Comparison of ENCODE assay signal across 10 cellular contexts in genomic region chr14:104293851-104294627, GRCh38.
DNase-seq lines count a peak whose midpoint lies in the region; ATAC-seq and TF ChIP-seq lines count a peak whose summit lies in the region.
"Had no signal": no experiment of that assay in that cellular context is flagged by ENCODE, and none has a peak within 500 bp of the region (broad histone marks: within the 10 kb centered on the region; RNA-seq: fewer than 3 reads in every experiment).

No MANE protein-coding gene starts in this region.

- TF ChIP-seq CTCF in hepatocyte (IDR thresholded peaks at IDR 0.05; ENCODE audit: poor library complexity) (peak; percentile 30), transverse colon (IDR thresholded peaks at IDR 0.05) (peak in 4 of 5 experiments; percentile 40 to 86 (median 60))

- H3K27me3 ChIP-seq in hepatocyte: no peaks in the 10 kb centered on the region
- H3K27me3 ChIP-seq in transverse colon: peaks cover 5% of the 10 kb centered on the region

- no peaks in the 10 kb centered on the region for H3K9me2 ChIP-seq in hepatocyte (replicated peaks; ENCODE audit: insufficient read depth)

- no peaks in the 10 kb centered on the region for H3K79me2 ChIP-seq in hepatocyte

- H3K9me3 ChIP-seq in hepatocyte (ENCODE audit: low read depth) (no peaks in the 10 kb centered on the region), transverse colon (no peaks in the 10 kb centered on the region)
- H3K9me3 ChIP-seq: gastrocnemius medialis had no signal

- H2AFZ ChIP-seq in hepatocyte: no peak overlapping the region

- TF ChIP-seq EP300 in transverse colon (IDR thresholded peaks at IDR 0.05; ENCODE audit: low read depth): no peak

- ATAC-seq in GM21786 (IDR thresholded peaks at IDR 0.05; ENCODE audit: unreplicated experiment) (no peak), HG03442 (IDR thresholded peaks at IDR 0.05; ENCODE audit: unreplicated experiment) (no peak)
- ATAC-seq: gastrocnemius medialis had no signal

- no peaks in the 10 kb centered on the region for H3K36me3 ChIP-seq in hepatocyte (replicated peaks; ENCODE audit: insufficient read depth, low read depth)
- no peaks in the 10 kb centered on the region for H3K36me3 ChIP-seq in transverse colon
- H3K36me3 ChIP-seq: gastrocnemius medialis had no signal

- H3K4me3 ChIP-seq in hepatocyte: no peak overlapping the region
- no peak overlapping the region for H3K4me3 ChIP-seq in transverse colon
- H3K4me3 ChIP-seq: gastrocnemius medialis had no signal

- no peaks in the 10 kb centered on the region for H4K20me1 ChIP-seq in hepatocyte (ENCODE audit: insufficient read depth, poor library complexity, severe bottlenecking)

- peaks cover 8% of the 10 kb centered on the region for H3K4me1 ChIP-seq in hepatocyte (ENCODE audit: insufficient read depth)
- H3K4me1 ChIP-seq in transverse colon: peaks cover 0 to 25% (median 19%) of the 10 kb centered on the region in 4 donors
- H3K4me1 ChIP-seq: gastrocnemius medialis had no signal

- H3K27ac ChIP-seq in hepatocyte (no peak overlapping the region), transverse colon (no peak overlapping the region)
- H3K27ac ChIP-seq: gastrocnemius medialis had no signal

- no peak for TF ChIP-seq POLR2A in transverse colon (IDR thresholded peaks at IDR 0.05)

- no peak overlapping the region for H3K4me2 ChIP-seq in hepatocyte

- in situ Hi-C loops in transverse colon (cut with MboI; ENCODE audit: low pct_ligation_motif_present in 1 of 4, low pct_unique_long_range_greater_than_20kb in 1 of 4, low sequenced_read_pairs in 3 of 4): no loop called here

- peak; percentile 5 for DNase-seq in activated naive CD4-positive, alpha-beta T cell treated with anti-CD3 and anti-CD28 coated beads, Interleukin-2, amount 50 U/mL, for 16 hours
- DNase-seq in activated naive CD4-positive, alpha-beta T cell treated with Interleukin-2 at 50 U/mL for 16 hours: no peak
- peak; percentile 31 for DNase-seq in SHP77 treated with DMSO at 0.1 percent for 48 hours (lab: John Stamatoyannopoulos, UW)
- DNase-seq in hepatocyte (ENCODE audit: low spot score): no peak
- DNase-seq in transverse colon: peak; percentile 38
- no peak for DNase-seq in NCI-H2171 (lab: John Stamatoyannopoulos, UW)
- DNase-seq: gastrocnemius medialis, NCI-H146 had no signal

- 76% methylated on average over 18 of the region's 18 CpGs for WGBS in hepatocyte (ENCODE audit: low lambda C conversion rate, missing lambda C conversion rate)
- WGBS in transverse colon (ENCODE audit: low coverage in 1 of 2), 2 donors: 30% methylated on average over 18 of the region's 18 CpGs; no CpG with 5 or more reads in 1 of the 2 donors

- intact Hi-C loops in transverse colon (cut with DNase I; ENCODE audit: low total_unique reads): no loop called here

Comparison
In these comparisons a context has a peak if more than half of its experiments do, and no peak if none do; other contexts are left out.
1. DNase-seq: peak in activated naive CD4-positive, alpha-beta T cell treated with anti-CD3 and anti-CD28 coated beads, Interleukin-2, amount 50 U/mL, for 16 hours (single experiment), SHP77 treated with DMSO at 0.1 percent for 48 hours (single experiment) and transverse colon (single experiment); none in activated naive CD4-positive, alpha-beta T cell treated with Interleukin-2 at 50 U/mL for 16 hours (single experiment), hepatocyte (single experiment) and NCI-H2171 (single experiment).